ENCODE assay signal across 8 cellular contexts in genomic region chr1:109282497-109282951, GRCh38. TPM values are rescaled to one million over a fixed set of nuclear protein-coding genes. Genes with fewer than 3 reads are reported as not detected.
DNase-seq lines count a peak whose midpoint lies in the region; ATAC-seq and TF ChIP-seq lines count a peak whose summit lies in the region.

No MANE protein-coding gene starts in this region.

- H3K79me2 ChIP-seq in DND-41 (ENCODE audit: insufficient read depth, low read length) (peaks cover 19% of the 10 kb centered on the region), PC-3 (ENCODE audit: low read length) (peaks cover 35% of the 10 kb centered on the region), parathyroid adenoma (no peaks in the 10 kb centered on the region)

- POLR2A ChIA-PET in PC-3 (lab: Charles Lee; ENCODE audit: unreplicated experiment) = interaction anchor here (0.7 to 1.0 kb wide), 2 partner anchors 8 to 143 kb away, joined by 3 to 6 read pairs; no protein-coding TSS in a partner anchor

- H3K36me3 ChIP-seq in DND-41 (ENCODE audit: insufficient read depth, low read length) (peaks cover 40% of the 10 kb centered on the region), PC-3 (ENCODE audit: low read depth, low read length) (peaks cover 11% of the 10 kb centered on the region), parathyroid adenoma (ENCODE audit: control insufficient read depth, insufficient read depth, low read length) (no peaks in the 10 kb centered on the region)

- H3K4me1 ChIP-seq in DND-41 (ENCODE audit: insufficient read depth, low read length) (peaks cover 26% of the 10 kb centered on the region), PC-3 (ENCODE audit: insufficient read depth, low read length) (peaks cover 29% of the 10 kb centered on the region), parathyroid adenoma (no peaks in the 10 kb centered on the region)

- no peaks in the 10 kb centered on the region for H3F3A ChIP-seq in PC-3 (ENCODE audit: low read length, unreplicated experiment)

- H3K4me3 ChIP-seq in DND-41 (ENCODE audit: low read depth in 1 of 2, low read length in 2 of 2) = peak overlapping the region; percentile 56 to 82
- peak overlapping the region; percentile 89 for H3K4me3 ChIP-seq in PC-3 (ENCODE audit: low read length)
- peak overlapping the region; percentile 63 for H3K4me3 ChIP-seq in epithelial cell of proximal tubule (ENCODE audit: low read depth, low read length)
- H3K4me3 ChIP-seq in parathyroid adenoma (ENCODE audit: low read depth, low read length) = peak overlapping the region; percentile 73

- TF ChIP-seq CTCF in DND-41 (IDR thresholded peaks at IDR 0.05; ENCODE audit: borderline replicate concordance, extremely low read depth, low read length, poor library complexity, severe bottlenecking) = no peak
- no peak for TF ChIP-seq CTCF in PC-3 (conservative IDR thresholded peaks at IDR 0.05; ENCODE audit: low read depth, low read length)
- no peak for TF ChIP-seq CTCF in epithelial cell of proximal tubule (conservative IDR thresholded peaks at IDR 0.05; ENCODE audit: low read depth, low read length)
- TF ChIP-seq CTCF in parathyroid adenoma (IDR thresholded peaks at IDR 0.05) = no peak

- ATAC-seq in DND-41 (ENCODE audit: insufficient read depth, low read depth) (no peak), PC-3 (peak; percentile 34), GM18511 (IDR thresholded peaks at IDR 0.05; ENCODE audit: unreplicated experiment) (no peak)

- H3K27me3 ChIP-seq in DND-41 (ENCODE audit: insufficient read depth, low read length, poor library complexity) (no peaks in the 10 kb centered on the region), PC-3 (ENCODE audit: low read length) (no peaks in the 10 kb centered on the region), parathyroid adenoma (ENCODE audit: control insufficient read depth, insufficient read depth, low read length) (no peaks in the 10 kb centered on the region)

- H4K20me1 ChIP-seq in DND-41 (ENCODE audit: insufficient read depth, low read length) (peaks cover 6% of the 10 kb centered on the region; the same call in 1 of the 2 replicates), PC-3 (ENCODE audit: low read length) (no peaks in the 10 kb centered on the region)

- no peaks in the 10 kb centered on the region for H3K9me2 ChIP-seq in PC-3 (replicated peaks; ENCODE audit: low read length)

- H2AFZ ChIP-seq in DND-41 (ENCODE audit: low read depth, low read length) (peak overlapping the region; percentile 84), PC-3 (ENCODE audit: low read length) (peak overlapping the region; percentile 96), parathyroid adenoma (peak overlapping the region; percentile 89)

- H3K27ac ChIP-seq in DND-41 (ENCODE audit: low read length) (peak overlapping the region; percentile 88), PC-3 (ENCODE audit: low read length) (no peak overlapping the region), parathyroid adenoma (no peak overlapping the region)

- no peak for DNase-seq in DND-41
- DNase-seq in PC-3 = no peak
- DNase-seq in epithelial cell of proximal tubule (ENCODE audit: low read depth) = no peak
- DNase-seq in NCI-H226 = no peak
- DNase-seq in glomerular visceral epithelial cell (ENCODE audit: extremely low spot score) = no peak
- DNase-seq in NOMO-1 treated with DMSO at 0.1 percent for 48 hours (lab: John Stamatoyannopoulos, UW; ENCODE audit: unreplicated experiment) = no peak

- H3K4me2 ChIP-seq in DND-41 (ENCODE audit: insufficient read depth, low read length) (peak overlapping the region; percentile 83), PC-3 (ENCODE audit: low read length) (peak overlapping the region; percentile 89), parathyroid adenoma (ENCODE audit: low read length) (peak overlapping the region; percentile 99)

- TSS peak; percentile 60 for BruUV-seq in PC-3 (replicated peaks; lab: Mats Ljungman, UMichigan)

- no peaks in the 10 kb centered on the region for H3K9me3 ChIP-seq in DND-41 (ENCODE audit: insufficient read depth, low read length, severe bottlenecking)
- no peaks in the 10 kb centered on the region for H3K9me3 ChIP-seq in PC-3 (ENCODE audit: low read length)
- H3K9me3 ChIP-seq in parathyroid adenoma (ENCODE audit: control insufficient read depth, low read length) = no peaks in the 10 kb centered on the region

- H3K9ac ChIP-seq in DND-41 (ENCODE audit: low read depth, low read length) (peak overlapping the region; percentile 73), PC-3 (ENCODE audit: low read length) (peak overlapping the region; percentile 77), parathyroid adenoma (no peak overlapping the region)

- CTCF ChIA-PET in PC-3 (lab: Charles Lee) = interaction anchor here (0.5 to 1.0 kb wide), 3 partner anchors 109 to 145 kb away, joined by 3 to 4 read pairs (median 3); no protein-coding TSS in a partner anchor

- intact Hi-C loops in PC-3 (cut with micrococcal nuclease) = no loop called here

RNA-seq across cellular contexts. Expression of gene PSRC1, which starts 0.4 kb away (rescaled TPM):
- total RNA-seq in PC-3 (2014; rRNA removed) = 33.8 and 34.5 TPM in 2 replicates
- 56.6 and 67.9 TPM in 2 replicates for total RNA-seq in epithelial cell of proximal tubule

RNA-seq across cellular contexts. Expression of gene MYBPHL, which starts 24.3 kb away (rescaled TPM):
- not detected in 2 replicates for total RNA-seq in PC-3 (2014; rRNA removed)
- total RNA-seq in epithelial cell of proximal tubule = not detected in 2 replicates

RNA-seq across cellular contexts. Expression of gene CELSR2, which starts 33.2 kb away (rescaled TPM):
- total RNA-seq in PC-3 (2014; rRNA removed) (3.6 and 6.4 TPM in 2 replicates), epithelial cell of proximal tubule (8.2 and 14.2 TPM in 2 replicates)
